In the genomic region with DNA sequence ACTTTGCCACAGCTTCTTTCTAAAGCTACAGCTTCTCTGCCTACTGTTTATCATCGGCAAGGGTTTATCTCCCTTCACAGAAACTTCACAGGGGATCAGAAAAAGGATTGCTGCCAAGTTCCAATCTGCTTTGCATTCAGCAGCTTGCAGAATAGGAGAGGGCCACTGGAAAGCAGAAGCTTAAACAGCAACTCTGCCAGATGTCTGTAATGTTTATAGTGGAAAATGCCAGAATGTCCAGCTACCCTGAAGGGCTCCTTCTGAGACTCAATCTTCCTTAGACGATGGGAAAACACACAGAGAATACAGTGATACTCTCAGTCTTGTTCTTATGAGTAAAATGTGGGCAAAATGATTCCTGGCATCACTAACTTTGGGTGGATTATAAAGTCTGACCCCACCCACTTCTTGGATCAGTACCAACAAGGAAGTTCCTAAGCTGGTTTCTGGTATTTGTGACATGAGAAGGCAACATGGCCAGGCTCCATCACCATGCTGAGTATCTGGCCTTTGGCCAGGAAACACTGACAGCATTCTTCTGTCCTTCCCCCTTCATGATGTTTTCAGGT, we compare ENCODE assay signal across 1 cellular context.
TF ChIP-seq lines count a peak whose summit lies in the region.

No MANE protein-coding gene starts in this region.

TF ChIP-seq in K562, 482 proteins besides CTCF, POLR2A, EP300 and RAD21 (continued from another document):
- TF ChIP-seq TEAD4 (IDR thresholded peaks at IDR 0.05; ENCODE audit: low read length) (peak; percentile 70), TEAD4 (CRISPR knock-in tag; IDR thresholded peaks at IDR 0.05; ENCODE audit: borderline replicate concordance) (no peak)
